8 cellular contexts compared by ENCODE assay signal in the genomic region with DNA sequence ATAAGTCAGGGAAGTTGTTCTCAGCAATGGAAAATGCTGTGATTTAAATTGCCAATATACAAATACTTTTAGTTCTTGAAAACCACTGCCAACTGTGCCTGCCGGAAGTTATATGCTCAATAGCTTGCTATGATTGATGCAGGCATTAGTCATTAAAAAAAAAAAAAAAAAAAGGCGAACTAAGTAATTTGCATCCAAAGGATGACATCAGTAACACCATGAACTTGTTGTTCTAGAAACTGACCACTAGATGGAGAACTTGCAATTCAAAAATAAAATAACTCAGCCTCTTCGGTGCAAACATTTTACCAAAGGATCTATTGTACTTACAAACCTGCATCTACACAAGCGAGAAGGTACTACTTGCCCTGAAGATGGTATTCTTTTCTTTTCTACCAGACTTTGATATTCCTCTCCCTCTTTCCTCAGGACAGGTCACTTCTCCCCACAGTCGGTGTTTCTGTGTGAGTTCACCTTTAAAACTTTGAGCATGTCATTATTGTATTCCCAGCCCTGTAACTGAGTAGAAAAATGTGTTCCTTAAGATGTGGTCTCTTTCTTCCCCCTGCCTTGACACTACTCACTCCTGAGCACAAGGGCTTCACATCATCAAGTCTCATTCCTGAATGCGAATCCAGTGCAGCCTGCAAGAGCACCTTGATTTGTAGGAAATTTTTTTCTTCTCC.
A peak's percentile ranks its signal among the peaks of the same experiment; 100 is the strongest.
DNase-seq lines count a peak whose midpoint lies in the region; ATAC-seq, FAIRE-seq and TF ChIP-seq lines count a peak whose summit lies in the region.

No MANE protein-coding gene starts in this region.

- H3K36me3 Mint-ChIP-seq in activated naive CD4-positive, alpha-beta T cell treated with anti-CD3 and anti-CD28 coated beads, Interleukin-2, amount 50 U/mL, for 72 hours: no peaks in the 10 kb centered on the region

- TF ChIP-seq POLR2A in H54 (IDR thresholded peaks at IDR 0.05; ENCODE audit: low read depth, low read length) (no peak), GM18505 (IDR thresholded peaks at IDR 0.05; ENCODE audit: borderline replicate concordance, extremely low read depth, insufficient read depth, insufficient read length) (no peak)

- H3K27ac Mint-ChIP-seq in activated naive CD4-positive, alpha-beta T cell treated with anti-CD3 and anti-CD28 coated beads, Interleukin-2, amount 50 U/mL, for 72 hours: no peak overlapping the region

- no peak for DNase-seq in activated naive CD4-positive, alpha-beta T cell treated with anti-CD3 and anti-CD28 coated beads, Interleukin-2, amount 50 U/mL, for 72 hours (ENCODE audit: low spot score in 2 of 2)
- no peak for DNase-seq in activated naive CD4-positive, alpha-beta T cell (lab: John Stamatoyannopoulos, UW)
- DNase-seq in H54 (ENCODE audit: insufficient read length, low spot score) (peak; percentile 27), Kasumi-1 (lab: John Stamatoyannopoulos, UW) (peak; percentile 83 to 89), OCI-M2 (lab: John Stamatoyannopoulos, UW; ENCODE audit: unreplicated experiment) (peak; percentile 22), dermis blood vessel endothelial cell (peak; percentile 84), medulla oblongata (ENCODE audit: extremely low spot score) (peak; percentile 71)

- peak; percentile 79 to 92 for ATAC-seq in activated naive CD4-positive, alpha-beta T cell treated with anti-CD3 and anti-CD28 coated beads, Interleukin-2, amount 50 U/mL, for 72 hours
- no peak for ATAC-seq in GM18505 (IDR thresholded peaks at IDR 0.05; ENCODE audit: unreplicated experiment)

- no peaks in the 10 kb centered on the region for H3K9me3 Mint-ChIP-seq in activated naive CD4-positive, alpha-beta T cell treated with anti-CD3 and anti-CD28 coated beads, Interleukin-2, amount 50 U/mL, for 72 hours

- peak; percentile 75 for FAIRE-seq in H54 (lab: Jason Lieb, UNC)

Comparison
In these comparisons a context has a peak if more than half of its experiments do, and no peak if none do; other contexts are left out.
1. DNase-seq: peak in H54 (single experiment), Kasumi-1 (2 of 2), OCI-M2 (single experiment), dermis blood vessel endothelial cell (single experiment) and medulla oblongata (single experiment); none in activated naive CD4-positive, alpha-beta T cell treated with anti-CD3 and anti-CD28 coated beads, Interleukin-2, amount 50 U/mL, for 72 hours (0 of 2) and activated naive CD4-positive, alpha-beta T cell (0 of 4).